Comparison of ENCODE assay signal across 9 cellular contexts in genomic region chr1:12480748-12481362, GRCh38.
A peak's percentile ranks its signal among the peaks of the same experiment; 100 is the strongest.
DNase-seq lines count a peak whose midpoint lies in the region; ATAC-seq lines count a peak whose summit lies in the region.
"Had no signal": no experiment of that assay in that cellular context is flagged by ENCODE, and none has a peak within 500 bp of the region (broad histone marks: within the 10 kb centered on the region; RNA-seq: fewer than 3 reads in every experiment).

No MANE protein-coding gene starts in this region.

- ATAC-seq in aorta (ENCODE audit: low FRiP score): peak; percentile 26

- WGBS in aorta, 2 donors: 63 to 74% methylated on average over 5 of the region's 5 CpGs

- no peaks in the 10 kb centered on the region for H3K36me3 ChIP-seq in aorta (ENCODE audit: control insufficient read depth in 1 of 2, insufficient read depth in 2 of 2, low read length in 1 of 2)

- intact Hi-C loops in aorta (cut with DNase I): loop anchor here in 1 of 2 donors (1.0 kb wide), 1 partner anchor 35 kb away; no protein-coding TSS in a partner anchor

- H3K27me3 ChIP-seq in aorta (ENCODE audit: control insufficient read depth in 1 of 2, insufficient read depth in 2 of 2, low read length in 1 of 2): no peaks in the 10 kb centered on the region

- no peaks in the 10 kb centered on the region for H3K9me3 ChIP-seq in aorta (ENCODE audit: control insufficient read depth, low read length)

- H3K4me3 ChIP-seq in aorta (ENCODE audit: low read length in 2 of 2): no peak overlapping the region

- H3K4me1 ChIP-seq in aorta (ENCODE audit: control insufficient read depth in 1 of 2, insufficient read depth in 2 of 2, low read length in 2 of 2): peaks cover 2 to 18% of the 10 kb centered on the region in 2 donors

- H3K27ac ChIP-seq in aorta (ENCODE audit: low read depth in 1 of 2, low read length in 2 of 2): peak overlapping the region in 1 of 2 donors; percentile 49
- H3K27ac ChIP-seq: 22Rv1 had no signal

- DNase-seq in DMS153 (lab: John Stamatoyannopoulos, UW) (peak; percentile 14), DMS153 treated with DMSO at 0.1 percent for 48 hours (lab: John Stamatoyannopoulos, UW; ENCODE audit: unreplicated experiment) (no peak), NCI-H69 (lab: John Stamatoyannopoulos, UW) (peak; percentile 28), astrocyte of the hippocampus (ENCODE audit: low read depth, low spot score) (peak; percentile 67), lung microvascular endothelial cell (ENCODE audit: low read depth in 2 of 2) (peak; percentile 40 to 97), aorta (peak in 1 of 2 donors; percentile 62), NCI-H128 (lab: John Stamatoyannopoulos, UW; ENCODE audit: unreplicated experiment) (no peak), occipital lobe (lab: John Stamatoyannopoulos, UW) (no peak)

Comparison
In these comparisons a context has a peak if more than half of its experiments do, and no peak if none do; other contexts are left out.
1. DNase-seq: peak in DMS153 (single experiment), NCI-H69 (single experiment), astrocyte of the hippocampus (single experiment) and lung microvascular endothelial cell (2 of 2); none in DMS153 treated with DMSO at 0.1 percent for 48 hours (single experiment), NCI-H128 (single experiment) and occipital lobe (single experiment).